In the genomic region with DNA sequence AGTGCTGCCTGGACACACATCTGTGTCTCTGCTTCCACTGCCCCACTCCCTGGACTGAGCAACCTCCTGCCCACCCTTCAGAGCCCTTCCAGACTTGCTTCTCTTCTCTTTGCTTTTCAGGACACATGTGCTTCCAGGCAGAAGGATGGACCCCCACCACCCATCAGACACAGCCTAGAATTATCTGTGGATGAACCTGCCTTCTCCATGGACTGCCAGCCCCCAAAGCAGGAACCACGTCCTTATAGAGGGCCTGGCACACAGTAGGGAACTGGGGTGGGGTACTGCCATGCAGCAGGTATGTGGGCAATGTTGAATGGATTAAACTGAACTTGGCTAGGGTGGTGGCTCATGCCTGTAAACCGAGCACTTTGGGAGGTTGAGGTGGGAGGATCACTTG, we compare ENCODE assay signal across 1 cellular context.
TF ChIP-seq lines count a peak whose summit lies in the region.

No MANE protein-coding gene starts in this region.

TF ChIP-seq in H1, 55 proteins besides CTCF, POLR2A, EP300 and RAD21:
- TF ChIP-seq SIN3A (conservative IDR thresholded peaks at IDR 0.05 in 1 of 2, IDR thresholded peaks at IDR 0.05 in 1 of 2; ENCODE audit: low read depth in 1 of 2, low read length in 2 of 2): no peak
- TF ChIP-seq GABPA (IDR thresholded peaks at IDR 0.05; ENCODE audit: borderline replicate concordance, insufficient read depth, low read length): no peak
- no peak for TF ChIP-seq NANOG (IDR thresholded peaks at IDR 0.05; ENCODE audit: insufficient read depth, low read depth, low read length, poor library complexity, severe bottlenecking)
- no peak for TF ChIP-seq CBX5 (IDR thresholded peaks at IDR 0.05; ENCODE audit: low read depth, low read length)
- TF ChIP-seq EGR1 (IDR thresholded peaks at IDR 0.05; ENCODE audit: borderline replicate concordance, low read depth, low read length): no peak
- TF ChIP-seq SRF (IDR thresholded peaks at IDR 0.05; ENCODE audit: low read depth, low read length): no peak
- TF ChIP-seq RNF2 (IDR thresholded peaks at IDR 0.05; ENCODE audit: borderline replicate concordance, low read depth, low read length, missing control alignments, poor library complexity, severe bottlenecking): no peak
- TF ChIP-seq RBBP5 (IDR thresholded peaks at IDR 0.05; ENCODE audit: borderline replicate concordance, low read depth, low read length): no peak
- no peak for TF ChIP-seq YY1 (IDR thresholded peaks at IDR 0.05; ENCODE audit: low read depth, low read length)
- TF ChIP-seq TAF7 (optimal IDR thresholded peaks at IDR 0.05; ENCODE audit: borderline replicate concordance, low read depth, low read length): no peak
- TF ChIP-seq CREB1 (IDR thresholded peaks at IDR 0.05): no peak
- TF ChIP-seq KDM1A (IDR thresholded peaks at IDR 0.05; ENCODE audit: borderline replicate concordance, low read length): no peak
- no peak for TF ChIP-seq SP4 (IDR thresholded peaks at IDR 0.05; ENCODE audit: low read length)
- no peak for TF ChIP-seq HDAC2 (IDR thresholded peaks at IDR 0.05; ENCODE audit: borderline replicate concordance in 1 of 2, low read depth in 2 of 2, low read length in 2 of 2)
- TF ChIP-seq FOSL1 (IDR thresholded peaks at IDR 0.05; ENCODE audit: insufficient read depth, low read depth, low read length): no peak
- no peak for TF ChIP-seq NRF1 (IDR thresholded peaks at IDR 0.05; ENCODE audit: low read depth, low read length)
- no peak for TF ChIP-seq RXRA (IDR thresholded peaks at IDR 0.05; ENCODE audit: insufficient read depth, low read depth, low read length)
